In the genomic region with DNA sequence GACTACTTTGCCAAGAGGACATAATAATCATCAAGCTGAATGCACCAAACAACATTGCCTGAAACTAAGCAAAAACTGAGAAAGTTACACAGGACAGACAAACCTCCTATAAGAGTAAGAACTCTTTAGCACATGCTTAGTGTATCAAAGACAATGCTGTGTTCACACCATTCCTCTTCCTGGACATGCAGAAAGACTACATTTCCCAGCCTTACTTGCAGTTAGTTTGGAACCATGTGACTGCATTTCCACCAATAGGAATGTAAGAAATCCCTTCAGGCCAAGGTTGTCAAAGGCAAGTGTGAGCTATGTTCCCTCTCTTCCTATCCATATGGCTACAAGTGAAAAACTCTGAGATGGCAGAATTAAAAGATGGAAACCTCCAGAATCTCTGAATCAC, we compare ENCODE assay signal across 15 cellular contexts. TPM values are rescaled to one million over a fixed set of nuclear protein-coding genes. Genes with fewer than 3 reads are reported as not detected.
"Had no signal": no experiment of that assay in that cellular context is flagged by ENCODE, and none has a peak within 500 bp of the region (broad histone marks: within the 10 kb centered on the region; RNA-seq: fewer than 3 reads in every experiment).

No MANE protein-coding gene starts in this region.

RNA-seq across cellular contexts. Expression of a gene that starts 52.6 kb away (rescaled TPM):
- total RNA-seq: activated CD4-positive, alpha-beta memory T cell treated with anti-CD3 and anti-CD28 coated beads, Interleukin-2, amount 10 ng/mL, durations not matched to agents 7 days and 5 days; activated CD4-positive, alpha-beta T cell treated with anti-CD3 and anti-CD28 coated beads, Interleukin-2, amount 10 ng/mL, durations not matched to agents 7 days and 5 days; activated naive CD4-positive, alpha-beta T cell treated with anti-CD3 and anti-CD28 coated beads, Interleukin-2, amount 50 U/mL, for 72 hours; activated naive CD8-positive, alpha-beta T cell treated with anti-CD3 and anti-CD28 coated beads, Interleukin-2, amount 10 ng/mL, durations not matched to agents 7 days and 5 days; activated T-cell treated with anti-CD3 and anti-CD28 coated beads, Interleukin-2, amount 50 U/mL, for 72 hours; ascending aorta; bronchial epithelial cell; cardiac septum; cerebellum; dermis blood vessel endothelial cell; esophagus muscularis mucosa; foreskin keratinocyte; gastrocnemius medialis; heart left ventricle; WTC11 had no signal
- polyA plus RNA-seq: foreskin keratinocyte, heart left ventricle had no signal
